1 cellular context compared by ENCODE assay signal in the genomic region with DNA sequence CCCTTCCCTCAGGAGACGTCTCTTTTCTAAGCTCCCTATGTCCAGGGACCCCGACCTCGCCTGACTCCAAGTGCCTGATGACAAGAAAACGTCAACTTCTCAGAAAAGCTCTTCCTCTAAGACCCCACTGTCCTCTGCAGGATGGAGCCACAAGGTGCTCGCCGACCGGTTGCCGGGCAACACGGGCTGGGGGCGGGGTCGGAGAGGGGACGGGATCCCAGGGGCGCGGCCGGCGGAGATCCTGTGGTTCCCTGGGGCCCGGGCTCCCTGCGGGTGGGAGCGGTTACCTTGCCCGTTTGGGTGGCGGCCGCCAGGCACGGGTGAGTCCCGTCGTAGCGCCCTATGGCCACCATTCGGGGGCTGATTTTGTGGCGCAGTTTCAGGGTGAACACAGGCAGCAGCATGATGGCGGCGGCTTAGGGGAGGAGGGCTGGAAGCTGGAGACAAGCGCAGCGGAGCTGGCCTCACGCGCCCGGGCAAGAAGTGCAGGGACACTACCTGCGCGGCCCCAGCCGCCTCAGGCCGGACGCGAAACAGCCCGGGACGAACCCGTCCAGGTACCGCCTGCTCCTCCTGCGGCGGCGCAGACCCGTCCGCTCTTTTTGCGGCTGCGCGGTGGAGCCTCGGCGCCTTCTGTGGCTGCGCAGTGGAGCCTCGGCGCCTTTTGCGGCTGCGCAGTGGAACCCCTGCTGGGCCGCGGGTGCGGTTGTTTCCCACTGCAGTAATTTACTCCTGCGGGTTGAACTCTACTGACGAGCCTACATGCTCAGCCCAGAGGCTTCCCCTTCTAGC.
A peak's percentile ranks its signal among the peaks of the same experiment; 100 is the strongest.
TF ChIP-seq lines count a peak whose summit lies in the region.

A gene with protein sequence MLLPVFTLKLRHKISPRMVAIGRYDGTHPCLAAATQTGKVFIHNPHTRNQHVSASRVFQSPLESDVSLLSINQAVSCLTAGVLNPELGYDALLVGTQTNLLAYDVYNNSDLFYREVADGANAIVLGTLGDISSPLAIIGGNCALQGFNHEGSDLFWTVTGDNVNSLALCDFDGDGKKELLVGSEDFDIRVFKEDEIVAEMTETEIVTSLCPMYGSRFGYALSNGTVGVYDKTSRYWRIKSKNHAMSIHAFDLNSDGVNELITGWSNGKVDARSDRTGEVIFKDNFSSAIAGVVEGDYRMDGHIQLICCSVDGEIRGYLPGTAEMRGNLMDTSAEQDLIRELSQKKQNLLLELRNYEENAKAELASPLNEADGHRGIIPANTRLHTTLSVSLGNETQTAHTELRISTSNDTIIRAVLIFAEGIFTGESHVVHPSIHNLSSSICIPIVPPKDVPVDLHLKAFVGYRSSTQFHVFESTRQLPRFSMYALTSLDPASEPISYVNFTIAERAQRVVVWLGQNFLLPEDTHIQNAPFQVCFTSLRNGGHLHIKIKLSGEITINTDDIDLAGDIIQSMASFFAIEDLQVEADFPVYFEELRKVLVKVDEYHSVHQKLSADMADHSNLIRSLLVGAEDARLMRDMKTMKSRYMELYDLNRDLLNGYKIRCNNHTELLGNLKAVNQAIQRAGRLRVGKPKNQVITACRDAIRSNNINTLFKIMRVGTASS (minus strand): TSS at position 566 of the 792 bp plus-strand sequence. CDS start 162 bp downstream, at position 404.

TF ChIP-seq in GM12878, 131 proteins besides CTCF, POLR2A, EP300 and RAD21 (continued from another document and continues in another):
- TF ChIP-seq E4F1 (IDR thresholded peaks at IDR 0.05; ENCODE audit: borderline replicate concordance, partially characterized antibody) (no peak), HSF1 (IDR thresholded peaks at IDR 0.05; ENCODE audit: low read depth, low read length) (no peak), JUND (IDR thresholded peaks at IDR 0.05; ENCODE audit: low read depth, low read length) (no peak), RFX5 (IDR thresholded peaks at IDR 0.05; ENCODE audit: low read depth, low read length) (0 out of 2 replicates have a peak, but pooled peaks have one; percentile 6), KLF5 (IDR thresholded peaks at IDR 0.05; ENCODE audit: partially characterized antibody) (no peak), MXI1 (IDR thresholded peaks at IDR 0.05; ENCODE audit: low read depth, low read length) (no peak), ETV6 (conservative IDR thresholded peaks at IDR 0.05 in 1 of 2, IDR thresholded peaks at IDR 0.05 in 1 of 2; ENCODE audit: borderline replicate concordance in 1 of 2, low read depth in 1 of 2) (no peak), CBX5 (IDR thresholded peaks at IDR 0.05; ENCODE audit: low read depth) (no peak), IRF4 (IDR thresholded peaks at IDR 0.05; ENCODE audit: low read depth, low read length) (no peak), EZH2 (IDR thresholded peaks at IDR 0.05; ENCODE audit: borderline replicate concordance, control insufficient read depth, low read depth, low read length) (no peak), BMI1 (IDR thresholded peaks at IDR 0.05; ENCODE audit: borderline replicate concordance) (peak; percentile 73), BACH1 (IDR thresholded peaks at IDR 0.05; ENCODE audit: borderline replicate concordance) (no peak; the same call in 1 of the 2 replicates), HDGF (IDR thresholded peaks at IDR 0.05) (no peak), PAX8 (IDR thresholded peaks at IDR 0.05) (no peak), TCF12 (IDR thresholded peaks at IDR 0.05; ENCODE audit: low read depth, low read length) (no peak), RELA (IDR thresholded peaks at IDR 0.05; ENCODE audit: borderline replicate concordance, partially characterized antibody) (no peak), FOS (IDR thresholded peaks at IDR 0.05; ENCODE audit: borderline replicate concordance, extremely low read depth, insufficient read length) (no peak), NFYA (IDR thresholded peaks at IDR 0.05; ENCODE audit: borderline replicate concordance, low read depth, low read length) (no peak), PRDM15 (CRISPR knock-in tag; IDR thresholded peaks at IDR 0.05) (no peak), SMAD1 (IDR thresholded peaks at IDR 0.05; ENCODE audit: low read depth, partially characterized antibody) (no peak)
- TF ChIP-seq, protein P1, sequence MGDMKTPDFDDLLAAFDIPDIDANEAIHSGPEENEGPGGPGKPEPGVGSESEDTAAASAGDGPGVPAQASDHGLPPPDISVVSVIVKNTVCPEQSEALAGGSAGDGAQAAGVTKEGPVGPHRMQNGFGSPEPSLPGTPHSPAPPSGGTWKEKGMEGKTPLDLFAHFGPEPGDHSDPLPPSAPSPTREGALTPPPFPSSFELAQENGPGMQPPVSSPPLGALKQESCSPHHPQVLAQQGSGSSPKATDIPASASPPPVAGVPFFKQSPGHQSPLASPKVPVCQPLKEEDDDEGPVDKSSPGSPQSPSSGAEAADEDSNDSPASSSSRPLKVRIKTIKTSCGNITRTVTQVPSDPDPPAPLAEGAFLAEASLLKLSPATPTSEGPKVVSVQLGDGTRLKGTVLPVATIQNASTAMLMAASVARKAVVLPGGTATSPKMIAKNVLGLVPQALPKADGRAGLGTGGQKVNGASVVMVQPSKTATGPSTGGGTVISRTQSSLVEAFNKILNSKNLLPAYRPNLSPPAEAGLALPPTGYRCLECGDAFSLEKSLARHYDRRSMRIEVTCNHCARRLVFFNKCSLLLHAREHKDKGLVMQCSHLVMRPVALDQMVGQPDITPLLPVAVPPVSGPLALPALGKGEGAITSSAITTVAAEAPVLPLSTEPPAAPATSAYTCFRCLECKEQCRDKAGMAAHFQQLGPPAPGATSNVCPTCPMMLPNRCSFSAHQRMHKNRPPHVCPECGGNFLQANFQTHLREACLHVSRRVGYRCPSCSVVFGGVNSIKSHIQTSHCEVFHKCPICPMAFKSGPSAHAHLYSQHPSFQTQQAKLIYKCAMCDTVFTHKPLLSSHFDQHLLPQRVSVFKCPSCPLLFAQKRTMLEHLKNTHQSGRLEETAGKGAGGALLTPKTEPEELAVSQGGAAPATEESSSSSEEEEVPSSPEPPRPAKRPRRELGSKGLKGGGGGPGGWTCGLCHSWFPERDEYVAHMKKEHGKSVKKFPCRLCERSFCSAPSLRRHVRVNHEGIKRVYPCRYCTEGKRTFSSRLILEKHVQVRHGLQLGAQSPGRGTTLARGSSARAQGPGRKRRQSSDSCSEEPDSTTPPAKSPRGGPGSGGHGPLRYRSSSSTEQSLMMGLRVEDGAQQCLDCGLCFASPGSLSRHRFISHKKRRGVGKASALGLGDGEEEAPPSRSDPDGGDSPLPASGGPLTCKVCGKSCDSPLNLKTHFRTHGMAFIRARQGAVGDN (IDR thresholded peaks at IDR 0.05) = peak; percentile 68
- TF ChIP-seq, protein P2, sequence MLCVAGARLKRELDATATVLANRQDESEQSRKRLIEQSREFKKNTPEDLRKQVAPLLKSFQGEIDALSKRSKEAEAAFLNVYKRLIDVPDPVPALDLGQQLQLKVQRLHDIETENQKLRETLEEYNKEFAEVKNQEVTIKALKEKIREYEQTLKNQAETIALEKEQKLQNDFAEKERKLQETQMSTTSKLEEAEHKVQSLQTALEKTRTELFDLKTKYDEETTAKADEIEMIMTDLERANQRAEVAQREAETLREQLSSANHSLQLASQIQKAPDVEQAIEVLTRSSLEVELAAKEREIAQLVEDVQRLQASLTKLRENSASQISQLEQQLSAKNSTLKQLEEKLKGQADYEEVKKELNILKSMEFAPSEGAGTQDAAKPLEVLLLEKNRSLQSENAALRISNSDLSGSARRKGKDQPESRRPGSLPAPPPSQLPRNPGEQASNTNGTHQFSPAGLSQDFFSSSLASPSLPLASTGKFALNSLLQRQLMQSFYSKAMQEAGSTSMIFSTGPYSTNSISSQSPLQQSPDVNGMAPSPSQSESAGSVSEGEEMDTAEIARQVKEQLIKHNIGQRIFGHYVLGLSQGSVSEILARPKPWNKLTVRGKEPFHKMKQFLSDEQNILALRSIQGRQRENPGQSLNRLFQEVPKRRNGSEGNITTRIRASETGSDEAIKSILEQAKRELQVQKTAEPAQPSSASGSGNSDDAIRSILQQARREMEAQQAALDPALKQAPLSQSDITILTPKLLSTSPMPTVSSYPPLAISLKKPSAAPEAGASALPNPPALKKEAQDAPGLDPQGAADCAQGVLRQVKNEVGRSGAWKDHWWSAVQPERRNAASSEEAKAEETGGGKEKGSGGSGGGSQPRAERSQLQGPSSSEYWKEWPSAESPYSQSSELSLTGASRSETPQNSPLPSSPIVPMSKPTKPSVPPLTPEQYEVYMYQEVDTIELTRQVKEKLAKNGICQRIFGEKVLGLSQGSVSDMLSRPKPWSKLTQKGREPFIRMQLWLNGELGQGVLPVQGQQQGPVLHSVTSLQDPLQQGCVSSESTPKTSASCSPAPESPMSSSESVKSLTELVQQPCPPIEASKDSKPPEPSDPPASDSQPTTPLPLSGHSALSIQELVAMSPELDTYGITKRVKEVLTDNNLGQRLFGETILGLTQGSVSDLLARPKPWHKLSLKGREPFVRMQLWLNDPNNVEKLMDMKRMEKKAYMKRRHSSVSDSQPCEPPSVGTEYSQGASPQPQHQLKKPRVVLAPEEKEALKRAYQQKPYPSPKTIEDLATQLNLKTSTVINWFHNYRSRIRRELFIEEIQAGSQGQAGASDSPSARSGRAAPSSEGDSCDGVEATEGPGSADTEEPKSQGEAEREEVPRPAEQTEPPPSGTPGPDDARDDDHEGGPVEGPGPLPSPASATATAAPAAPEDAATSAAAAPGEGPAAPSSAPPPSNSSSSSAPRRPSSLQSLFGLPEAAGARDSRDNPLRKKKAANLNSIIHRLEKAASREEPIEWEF (IDR thresholded peaks at IDR 0.05; ENCODE audit: insufficient replicate concordance, low read depth, low read length) = no peak
- TF ChIP-seq, protein P3, sequence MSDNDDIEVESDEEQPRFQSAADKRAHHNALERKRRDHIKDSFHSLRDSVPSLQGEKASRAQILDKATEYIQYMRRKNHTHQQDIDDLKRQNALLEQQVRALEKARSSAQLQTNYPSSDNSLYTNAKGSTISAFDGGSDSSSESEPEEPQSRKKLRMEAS (IDR thresholded peaks at IDR 0.05; ENCODE audit: low read depth, low read length) = no peak; the same call in 1 of the 2 replicates
- TF ChIP-seq, protein P4, sequence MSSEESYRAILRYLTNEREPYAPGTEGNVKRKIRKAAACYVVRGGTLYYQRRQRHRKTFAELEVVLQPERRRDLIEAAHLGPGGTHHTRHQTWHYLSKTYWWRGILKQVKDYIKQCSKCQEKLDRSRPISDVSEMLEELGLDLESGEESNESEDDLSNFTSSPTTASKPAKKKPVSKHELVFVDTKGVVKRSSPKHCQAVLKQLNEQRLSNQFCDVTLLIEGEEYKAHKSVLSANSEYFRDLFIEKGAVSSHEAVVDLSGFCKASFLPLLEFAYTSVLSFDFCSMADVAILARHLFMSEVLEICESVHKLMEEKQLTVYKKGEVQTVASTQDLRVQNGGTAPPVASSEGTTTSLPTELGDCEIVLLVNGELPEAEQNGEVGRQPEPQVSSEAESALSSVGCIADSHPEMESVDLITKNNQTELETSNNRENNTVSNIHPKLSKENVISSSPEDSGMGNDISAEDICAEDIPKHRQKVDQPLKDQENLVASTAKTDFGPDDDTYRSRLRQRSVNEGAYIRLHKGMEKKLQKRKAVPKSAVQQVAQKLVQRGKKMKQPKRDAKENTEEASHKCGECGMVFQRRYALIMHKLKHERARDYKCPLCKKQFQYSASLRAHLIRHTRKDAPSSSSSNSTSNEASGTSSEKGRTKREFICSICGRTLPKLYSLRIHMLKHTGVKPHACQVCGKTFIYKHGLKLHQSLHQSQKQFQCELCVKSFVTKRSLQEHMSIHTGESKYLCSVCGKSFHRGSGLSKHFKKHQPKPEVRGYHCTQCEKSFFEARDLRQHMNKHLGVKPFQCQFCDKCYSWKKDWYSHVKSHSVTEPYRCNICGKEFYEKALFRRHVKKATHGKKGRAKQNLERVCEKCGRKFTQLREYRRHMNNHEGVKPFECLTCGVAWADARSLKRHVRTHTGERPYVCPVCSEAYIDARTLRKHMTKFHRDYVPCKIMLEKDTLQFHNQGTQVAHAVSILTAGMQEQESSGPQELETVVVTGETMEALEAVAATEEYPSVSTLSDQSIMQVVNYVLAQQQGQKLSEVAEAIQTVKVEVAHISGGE (CRISPR knock-in tag; IDR thresholded peaks at IDR 0.05) = no peak
